Comparison of ENCODE assay signal across 23 cellular contexts in genomic region chr1:61171915-61172485, GRCh38.
DNase-seq lines count a peak whose midpoint lies in the region; TF ChIP-seq lines count a peak whose summit lies in the region.
"Had no signal": no experiment of that assay in that cellular context is flagged by ENCODE, and none has a peak within 500 bp of the region (broad histone marks: within the 10 kb centered on the region; RNA-seq: fewer than 3 reads in every experiment).

No MANE protein-coding gene starts in this region.

- H3K4me3 Mint-ChIP-seq in HFFc6: no peak overlapping the region
- peak overlapping the region in 1 of 5 experiments; percentile 69 for H3K4me3 Mint-ChIP-seq in brain
- H3K4me3 Mint-ChIP-seq: activated B cell treated with CpG ODN at 0.5 μM for 24 hours; activated CD4-positive, alpha-beta memory T cell treated with anti-CD3 and anti-CD28 coated beads for 36 hours; B cell; nephron progenitor cell; T-helper 2 cell treated with Interferon-gamma antibody and Interleukin-4, amounts not matched to agents 5 μg/mL and 100 μg/mL, for 36 hours; type B pancreatic cell had no signal

- H3K36me3 Mint-ChIP-seq in HFFc6 (ENCODE audit: low read depth) (no peaks in the 10 kb centered on the region), brain (peaks cover 5% of the 10 kb centered on the region)
- H3K36me3 Mint-ChIP-seq: activated CD4-positive, alpha-beta memory T cell treated with anti-CD3 and anti-CD28 coated beads for 36 hours had no signal

- H3K27me3 Mint-ChIP-seq in HFFc6 (ENCODE audit: insufficient read depth): no peaks in the 10 kb centered on the region
- H3K27me3 Mint-ChIP-seq in brain: peaks cover 4% of the 10 kb centered on the region
- H3K27me3 Mint-ChIP-seq: activated B cell treated with CpG ODN at 0.5 μM for 24 hours, type B pancreatic cell had no signal

- no peaks in the 10 kb centered on the region for H3K27me3 ChIP-seq in muscle layer of colon (ENCODE audit: control insufficient read depth in 1 of 2, insufficient read depth in 2 of 2, low read length in 2 of 2)
- no peaks in the 10 kb centered on the region for H3K27me3 ChIP-seq in testis
- H3K27me3 ChIP-seq in Peyer's patch: no peaks in the 10 kb centered on the region
- H3K27me3 ChIP-seq: hepatocyte, SJSA1, spleen had no signal

- H3K27ac ChIP-seq in muscle layer of colon (ENCODE audit: low read depth, low read length) (peak overlapping the region; percentile 45), testis (peak overlapping the region; percentile 48 to 64), Peyer's patch (no peak overlapping the region)
- H3K27ac ChIP-seq: hepatocyte, PC-9, prostate gland, SJSA1, spleen had no signal

- WGBS in testis, 2 donors: 40 to 45% methylated on average over 4 of the region's 4 CpGs

- H3K9ac ChIP-seq in muscle layer of colon (ENCODE audit: low read length): no peak overlapping the region

- H3K27ac Mint-ChIP-seq in HFFc6: peak overlapping the region; percentile 3
- peak overlapping the region; percentile 43 to 93 (median 76) for H3K27ac Mint-ChIP-seq in brain
- H3K27ac Mint-ChIP-seq: activated B cell treated with CpG ODN at 0.5 μM for 24 hours; activated CD4-positive, alpha-beta memory T cell treated with anti-CD3 and anti-CD28 coated beads for 36 hours; B cell; nephron progenitor cell; T-helper 2 cell treated with Interferon-gamma antibody and Interleukin-4, amounts not matched to agents 5 μg/mL and 100 μg/mL, for 36 hours; type B pancreatic cell had no signal

- H3K36me3 ChIP-seq in muscle layer of colon (ENCODE audit: insufficient read depth, low read length) (no peaks in the 10 kb centered on the region), testis (ENCODE audit: low read depth, missing control alignments) (no peaks in the 10 kb centered on the region), Peyer's patch (no peaks in the 10 kb centered on the region)
- H3K36me3 ChIP-seq: prostate gland, SJSA1, spleen had no signal

- peaks cover 38% of the 10 kb centered on the region for H3K4me1 Mint-ChIP-seq in HFFc6 (ENCODE audit: low read depth)
- H3K4me1 Mint-ChIP-seq in brain: peaks cover 83% of the 10 kb centered on the region
- H3K4me1 Mint-ChIP-seq: activated B cell treated with CpG ODN at 0.5 μM for 24 hours, B cell had no signal

- TF ChIP-seq CTCF in HFFc6 (IDR thresholded peaks at IDR 0.05) (no peak), brain (conservative IDR thresholded peaks at IDR 0.05) (no peak), testis (IDR thresholded peaks at IDR 0.05) (no peak), Peyer's patch (IDR thresholded peaks at IDR 0.05) (no peak)

- DNase-seq in HFFc6: no peak
- no peak for DNase-seq in testis
- DNase-seq in Peyer's patch: no peak
- no peak for DNase-seq in AML-193 (lab: John Stamatoyannopoulos, UW)
- no peak for DNase-seq in hippocampal formation (lab: John Stamatoyannopoulos, UW)
- no peak for DNase-seq in A172 (ENCODE audit: low spot score)
- DNase-seq: activated B cell treated with CpG ODN at 0.5 μM for 24 hours; activated CD4-positive, alpha-beta memory T cell treated with anti-CD3 and anti-CD28 coated beads for 36 hours; activated naive CD4-positive, alpha-beta T cell; cerebellar nuclear complex; GOT3; NCI-H1694 treated with DMSO at 0.1 percent for 48 hours; nephron progenitor cell; PC-9; spleen had no signal

- intact Hi-C loops in testis (cut with DNase I; ENCODE audit: low total_unique reads): no loop called here

- H3K4me3 ChIP-seq in muscle layer of colon (ENCODE audit: low read depth in 1 of 2, low read length in 2 of 2) (no peak overlapping the region), testis (no peak overlapping the region), Peyer's patch (no peak overlapping the region)
- H3K4me3 ChIP-seq: hepatocyte, PC-9, prostate gland, SJSA1, spleen had no signal

- H3K9me3 ChIP-seq in muscle layer of colon (ENCODE audit: low read length): no peaks in the 10 kb centered on the region
- H3K9me3 ChIP-seq in testis: no peaks in the 10 kb centered on the region
- H3K9me3 ChIP-seq in Peyer's patch: no peaks in the 10 kb centered on the region
- H3K9me3 ChIP-seq: prostate gland, SJSA1, spleen had no signal

- H3K9me3 Mint-ChIP-seq in HFFc6: no peaks in the 10 kb centered on the region
- no peaks in the 10 kb centered on the region for H3K9me3 Mint-ChIP-seq in brain
- H3K9me3 Mint-ChIP-seq: activated B cell treated with CpG ODN at 0.5 μM for 24 hours; activated CD4-positive, alpha-beta memory T cell treated with anti-CD3 and anti-CD28 coated beads for 36 hours; nephron progenitor cell; T-helper 2 cell treated with Interferon-gamma antibody and Interleukin-4, amounts not matched to agents 5 μg/mL and 100 μg/mL, for 36 hours; type B pancreatic cell had no signal

- TF ChIP-seq POLR2A in testis (IDR thresholded peaks at IDR 0.05) (no peak), Peyer's patch (IDR thresholded peaks at IDR 0.05) (no peak)

- peaks cover 77% of the 10 kb centered on the region for H3K4me1 ChIP-seq in muscle layer of colon (ENCODE audit: insufficient read depth, low read length)
- peaks cover 43% of the 10 kb centered on the region for H3K4me1 ChIP-seq in testis
- H3K4me1 ChIP-seq in Peyer's patch: peaks cover 0 to 11% (median 0%) of the 10 kb centered on the region in 4 donors
- H3K4me1 ChIP-seq: prostate gland, SJSA1 had no signal

Comparison
In these comparisons a context has a peak if more than half of its experiments do, and no peak if none do; other contexts are left out.
1. H3K27ac ChIP-seq: peak in muscle layer of colon (single experiment) and testis (2 of 2); none in Peyer's patch (0 of 4).